In genomic region chr19:48090281-48090802, GRCh38 we compare ENCODE assay signal across 3 cellular contexts.
TF ChIP-seq lines count a peak whose summit lies in the region.

No MANE protein-coding gene starts in this region.

TF ChIP-seq in IMR-90, 13 proteins besides CTCF, POLR2A, EP300 and RAD21:
- TF ChIP-seq CEBPB (IDR thresholded peaks at IDR 0.05; ENCODE audit: low read depth, low read length) (no peak), RFX5 (IDR thresholded peaks at IDR 0.05; ENCODE audit: low read depth, low read length) (no peak), CHD1 (IDR thresholded peaks at IDR 0.05; ENCODE audit: low read depth, low read length) (no peak), MXI1 (IDR thresholded peaks at IDR 0.05; ENCODE audit: borderline replicate concordance, low read depth, low read length) (no peak), SMC3 (IDR thresholded peaks at IDR 0.05; ENCODE audit: low read depth, low read length) (no peak), USF2 (IDR thresholded peaks at IDR 0.05; ENCODE audit: low read depth, low read length) (no peak), NFE2L2 (IDR thresholded peaks at IDR 0.05; ENCODE audit: low read depth, low read length) (no peak)
- TF ChIP-seq, protein P1, sequence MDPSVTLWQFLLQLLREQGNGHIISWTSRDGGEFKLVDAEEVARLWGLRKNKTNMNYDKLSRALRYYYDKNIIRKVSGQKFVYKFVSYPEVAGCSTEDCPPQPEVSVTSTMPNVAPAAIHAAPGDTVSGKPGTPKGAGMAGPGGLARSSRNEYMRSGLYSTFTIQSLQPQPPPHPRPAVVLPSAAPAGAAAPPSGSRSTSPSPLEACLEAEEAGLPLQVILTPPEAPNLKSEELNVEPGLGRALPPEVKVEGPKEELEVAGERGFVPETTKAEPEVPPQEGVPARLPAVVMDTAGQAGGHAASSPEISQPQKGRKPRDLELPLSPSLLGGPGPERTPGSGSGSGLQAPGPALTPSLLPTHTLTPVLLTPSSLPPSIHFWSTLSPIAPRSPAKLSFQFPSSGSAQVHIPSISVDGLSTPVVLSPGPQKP (IDR thresholded peaks at IDR 0.05; ENCODE audit: borderline replicate concordance, low read depth, low read length) = no peak

TF ChIP-seq in HepG2, 621 proteins besides CTCF, POLR2A, EP300 and RAD21:
- TF ChIP-seq RAD51 (IDR thresholded peaks at IDR 0.05; ENCODE audit: borderline replicate concordance) (0 out of 2 replicates have a peak, but pooled peaks have one; percentile 49), ZBTB1 (CRISPR knock-in tag; IDR thresholded peaks at IDR 0.05; ENCODE audit: borderline replicate concordance) (no peak)
TF ChIP-seq in HepG2: peak in this region for 1.

TF ChIP-seq in WTC11, 78 proteins besides CTCF, POLR2A, EP300 and RAD21:
- TF ChIP-seq TP53 (CRISPR knock-in tag; IDR thresholded peaks at IDR 0.05) (no peak), ZNF532 (CRISPR knock-in tag; IDR thresholded peaks at IDR 0.05; ENCODE audit: borderline replicate concordance) (no peak), MAX (CRISPR knock-in tag; IDR thresholded peaks at IDR 0.05) (no peak), FOXP4 (CRISPR knock-in tag; IDR thresholded peaks at IDR 0.05) (no peak), ESRRA (CRISPR knock-in tag; IDR thresholded peaks at IDR 0.05; ENCODE audit: borderline replicate concordance) (no peak), KAT7 (CRISPR knock-in tag; IDR thresholded peaks at IDR 0.05; ENCODE audit: borderline replicate concordance) (no peak)
